ENCODE assay signal across 8 cellular contexts in genomic region chr1:200802865-200803512, GRCh38.
DNase-seq lines count a peak whose midpoint lies in the region; ATAC-seq and TF ChIP-seq lines count a peak whose summit lies in the region.

No MANE protein-coding gene starts in this region.

- H3K36me3 Mint-ChIP-seq in activated CD4-positive, alpha-beta T cell treated with anti-CD3 and anti-CD28 coated beads, Interleukin-2, amount 10 ng/mL, durations not matched to agents 24 days and 14 days (ENCODE audit: low read depth), result no peaks in the 10 kb centered on the region

- DNase-seq in A172 (ENCODE audit: low spot score) (peak; percentile 76), NCI-H524 (lab: John Stamatoyannopoulos, UW) (peak; percentile 28 to 76), dermis blood vessel endothelial cell (peak; percentile 92), right lobe of liver (peak; percentile 62 to 78 (median 62))
- DNase-seq in activated CD4-positive, alpha-beta T cell treated with anti-CD3 and anti-CD28 coated beads, Interleukin-2, amount 10 ng/mL, durations not matched to agents 24 days and 14 days, result peak; percentile 91
- peak; percentile 48 to 53 (median 51) for DNase-seq in stimulated activated CD4-positive, alpha-beta T cell treated with anti-CD3 and anti-CD28 coated beads, TNF-alpha, amount 100 ng/mL, for 48 hours (ENCODE audit: low read depth in 3 of 3)

- peak; percentile 86 to 94 (median 90) for TF ChIP-seq CTCF in right lobe of liver (IDR thresholded peaks at IDR 0.05)

- ATAC-seq in GM18508 (IDR thresholded peaks at IDR 0.05; ENCODE audit: insufficient read depth, unreplicated experiment) (peak; percentile 79), HG03457 (IDR thresholded peaks at IDR 0.05; ENCODE audit: unreplicated experiment) (peak; percentile 54), right lobe of liver (peak; percentile 98 to 100 (median 98))

- H3K36me3 ChIP-seq in right lobe of liver, result no peaks in the 10 kb centered on the region

- H3K27ac Mint-ChIP-seq in activated CD4-positive, alpha-beta T cell treated with anti-CD3 and anti-CD28 coated beads, Interleukin-2, amount 10 ng/mL, durations not matched to agents 24 days and 14 days, result no peak overlapping the region

- peaks cover 20% of the 10 kb centered on the region for H3K27me3 Mint-ChIP-seq in activated CD4-positive, alpha-beta T cell treated with anti-CD3 and anti-CD28 coated beads, Interleukin-2, amount 10 ng/mL, durations not matched to agents 24 days and 14 days

- TF ChIP-seq POLR2A in right lobe of liver (IDR thresholded peaks at IDR 0.05), result no peak

- H3K4me3 ChIP-seq in right lobe of liver, result no peak overlapping the region

- no peaks in the 10 kb centered on the region for H3K9me3 ChIP-seq in right lobe of liver

- no peak overlapping the region for H3K27ac ChIP-seq in right lobe of liver

- no peaks in the 10 kb centered on the region for H3K27me3 ChIP-seq in right lobe of liver

- H3K4me3 Mint-ChIP-seq in activated CD4-positive, alpha-beta T cell treated with anti-CD3 and anti-CD28 coated beads, Interleukin-2, amount 10 ng/mL, durations not matched to agents 24 days and 14 days, result no peak overlapping the region

- no peaks in the 10 kb centered on the region for H3K4me1 ChIP-seq in right lobe of liver

- H3K4me1 Mint-ChIP-seq in activated CD4-positive, alpha-beta T cell treated with anti-CD3 and anti-CD28 coated beads, Interleukin-2, amount 10 ng/mL, durations not matched to agents 24 days and 14 days, result peaks cover 2% of the 10 kb centered on the region

- no peaks in the 10 kb centered on the region for H3K9me3 Mint-ChIP-seq in activated CD4-positive, alpha-beta T cell treated with anti-CD3 and anti-CD28 coated beads, Interleukin-2, amount 10 ng/mL, durations not matched to agents 24 days and 14 days

- intact Hi-C loops in activated CD4-positive, alpha-beta T cell treated with anti-CD3 and anti-CD28 coated beads, Interleukin-2, amount 10 ng/mL, durations not matched to agents 24 days and 14 days (cut with micrococcal nuclease), result loop anchor here (1.0 to 10.0 kb wide), 3 partner anchors 181 to 1118 kb away; no protein-coding TSS in a partner anchor
- intact Hi-C loops in right lobe of liver (cut with DNase I), result loop anchor here in 1 of 2 donors (10.0 kb wide), 1 partner anchor 178 kb away; the partner anchor contains the start of gene KIF14

- WGBS in right lobe of liver (ENCODE audit: insufficient coverage, low coverage, low lambda C conversion rate, missing lambda C conversion rate), result 25% methylated on average over 2 of the region's 2 CpGs
